ENCODE assay signal across 8 cellular contexts in the genomic region with DNA sequence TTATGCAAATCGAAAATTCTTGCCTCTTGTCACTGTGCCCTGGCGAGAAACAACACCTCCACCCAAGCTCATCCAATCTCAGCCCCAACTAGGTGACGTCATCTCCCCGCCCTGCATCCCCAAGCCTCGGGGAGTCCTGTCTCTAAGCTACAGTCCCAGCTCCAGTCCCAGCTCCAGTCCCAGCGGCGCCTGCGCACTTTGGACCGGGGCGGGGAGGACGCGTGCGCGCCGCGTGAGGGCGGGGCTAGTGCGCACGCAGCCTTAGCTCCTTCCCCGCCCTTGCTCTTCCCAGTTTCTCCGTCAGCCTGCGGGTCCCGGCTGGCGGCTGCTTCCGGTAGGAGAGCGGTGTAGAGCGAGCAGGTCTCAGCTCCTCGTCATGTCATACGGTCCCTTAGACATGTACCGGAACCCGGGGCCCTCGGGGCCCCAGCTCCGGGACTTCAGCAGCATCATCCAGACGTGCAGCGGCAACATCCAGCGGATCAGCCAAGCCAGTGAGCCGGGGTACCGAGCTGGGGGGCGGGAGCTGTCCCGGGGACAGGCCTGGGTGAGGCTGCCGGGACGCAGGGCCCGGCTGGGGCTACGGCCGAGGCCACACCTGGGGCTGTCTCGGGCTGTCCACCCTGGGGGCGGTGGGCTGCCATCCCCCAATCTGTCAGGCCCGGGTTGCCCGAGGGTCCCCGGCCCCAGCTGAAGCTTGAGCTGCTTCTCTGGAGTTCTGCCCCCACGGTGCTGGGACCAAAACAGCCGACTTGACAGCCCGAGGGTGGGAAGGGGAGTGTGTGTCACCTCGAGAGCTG. TPM values are rescaled to one million over a fixed set of nuclear protein-coding genes. Genes with fewer than 3 reads are reported as not detected.
A peak's percentile ranks its signal among the peaks of the same experiment; 100 is the strongest.
DNase-seq lines count a peak whose midpoint lies in the region; ATAC-seq, FAIRE-seq and TF ChIP-seq lines count a peak whose summit lies in the region.

A gene (plus strand): TSS at position 288 of the 800 bp plus-strand sequence. CDS start 89 bp downstream, at position 377.

- peak; percentile 92 for ATAC-seq in HG03460 (IDR thresholded peaks at IDR 0.05; ENCODE audit: unreplicated experiment)

- H3K9me3 ChIP-seq in BE2C: no peaks in the 10 kb centered on the region

- peaks cover 4% of the 10 kb centered on the region; the same call in 1 of the 2 replicates for H3K4me1 ChIP-seq in BE2C

- peak within 1 kb of the TSS; percentile 86 for H3K4me3 ChIP-seq in BE2C (ENCODE audit: low read depth, low read length)

- DNase-seq in BE2C: peak; percentile 94
- peak; percentile 93 for DNase-seq in GM19240 (ENCODE audit: insufficient read length, low spot score)
- DNase-seq in NCI-H526 (lab: John Stamatoyannopoulos, UW): peak; percentile 96 to 98
- DNase-seq in activated CD4-positive, alpha-beta T cell treated with anti-CD3 and anti-CD28 coated beads for 48 hours: peak; percentile 99
- DNase-seq in kidney tubule cell (ENCODE audit: low spot score): peak; percentile 100
- DNase-seq in stimulated activated CD4-positive, alpha-beta T cell treated with anti-CD3 and anti-CD28 coated beads, Interleukin-1b, Interleukin-23, amount 100 ng/mL, for 24 hours (ENCODE audit: low read depth in 4 of 4, low spot score in 1 of 4): peak; percentile 95 to 98 (median 98)

- no peaks in the 10 kb centered on the region for H3K36me3 ChIP-seq in BE2C

- TF ChIP-seq CTCF in BE2C (IDR thresholded peaks at IDR 0.05; ENCODE audit: low read depth, low read length): no peak

- FAIRE-seq in colon (lab: Jason Lieb, UNC): peak; percentile 58

- no peaks in the 10 kb centered on the region for H3K27me3 ChIP-seq in BE2C

RNA-seq across cellular contexts. Expression of the gene that starts here (rescaled TPM):
- polyA plus RNA-seq in BE2C (2012; ENCODE audit: insufficient read depth, insufficient read length, low read depth): 17.7 TPM

Comparison
In these comparisons a context has a peak if more than half of its experiments do, and no peak if none do; other contexts are left out.
1. Peak in every context shown above with its lines: DNase-seq, ATAC-seq and H3K4me3 ChIP-seq.